Comparison of ENCODE assay signal across 9 cellular contexts in genomic region chr2:205563646-205564045, GRCh38.
DNase-seq lines count a peak whose midpoint lies in the region; ATAC-seq, FAIRE-seq and TF ChIP-seq lines count a peak whose summit lies in the region.
"Had no signal": no experiment of that assay in that cellular context is flagged by ENCODE, and none has a peak within 500 bp of the region (broad histone marks: within the 10 kb centered on the region; RNA-seq: fewer than 3 reads in every experiment).

No MANE protein-coding gene starts in this region.

- DNase-seq in AG09309 (ENCODE audit: low read depth) (no peak), GM20000 (ENCODE audit: low spot score) (no peak), WERI-Rb-1 (peak; percentile 65), iPS DF 6.9 (ENCODE audit: low read depth, low spot score) (peak; percentile 54), posterior vena cava (ENCODE audit: low spot score) (no peak), GM19239 (ENCODE audit: insufficient read length, low spot score) (no peak)
- no peak for DNase-seq in activated naive CD4-positive, alpha-beta T cell treated with Interleukin-2 at 50 U/mL for 16 hours

- H3K9me3 ChIP-seq in WERI-Rb-1 (ENCODE audit: severe bottlenecking) (no peaks in the 10 kb centered on the region), iPS DF 6.9 (ENCODE audit: control insufficient read depth, insufficient read depth, low read length) (no peaks in the 10 kb centered on the region)

- peak; percentile 34 for TF ChIP-seq CTCF in AG09309 (IDR thresholded peaks at IDR 0.05; ENCODE audit: control insufficient read depth, insufficient read depth, low read depth, low read length, missing control alignments)
- peak; percentile 28 for TF ChIP-seq CTCF in GM20000 (IDR thresholded peaks at IDR 0.05; ENCODE audit: extremely low read depth, missing control alignments)
- peak; percentile 62 for TF ChIP-seq CTCF in WERI-Rb-1 (IDR thresholded peaks at IDR 0.05; ENCODE audit: low read depth, low read length)

- H3K36me3 ChIP-seq in WERI-Rb-1: no peaks in the 10 kb centered on the region
- H3K36me3 ChIP-seq in iPS DF 6.9 (ENCODE audit: control insufficient read depth, insufficient read depth, low read length): no peaks in the 10 kb centered on the region

- H3K27ac ChIP-seq in WERI-Rb-1 (no peak overlapping the region), iPS DF 6.9 (ENCODE audit: low read length) (no peak overlapping the region)

- intact Hi-C loops in posterior vena cava (cut with DNase I): no loop called here

- WGBS in iPS DF 6.9 (ENCODE audit: insufficient coverage, insufficient read length): no CpG with 5 or more reads among the region's 2 CpGs

- ATAC-seq in GM19023 (IDR thresholded peaks at IDR 0.05; ENCODE audit: unreplicated experiment): no peak
- ATAC-seq: activated CD4-positive, CD25-positive, alpha-beta regulatory T cell treated with anti-CD3 and anti-CD28 coated beads, Interleukin-2, amount 50 U/mL, for 24 hours had no signal

- no peak overlapping the region for H3K4me3 ChIP-seq in AG09309 (ENCODE audit: control insufficient read depth, low read depth, low read length)
- no peak overlapping the region for H3K4me3 ChIP-seq in WERI-Rb-1 (ENCODE audit: low read depth, low read length)
- H3K4me3 ChIP-seq in iPS DF 6.9 (ENCODE audit: low read length): no peak overlapping the region

- no peak for FAIRE-seq in GM19239 (lab: Jason Lieb, UNC)

- H3K4me1 ChIP-seq in iPS DF 6.9 (ENCODE audit: control insufficient read depth, insufficient read depth, low read length): no peaks in the 10 kb centered on the region; the same call in 1 of the 2 replicates

- H3K27me3 ChIP-seq in WERI-Rb-1 (ENCODE audit: insufficient read depth, low read depth, severe bottlenecking): no peaks in the 10 kb centered on the region
- H3K27me3 ChIP-seq in iPS DF 6.9 (ENCODE audit: control insufficient read depth, insufficient read depth, low read length): no peaks in the 10 kb centered on the region

Comparison
In these comparisons a context has a peak if more than half of its experiments do, and no peak if none do; other contexts are left out.
1. DNase-seq: peak in WERI-Rb-1 (single experiment) and iPS DF 6.9 (single experiment); none in AG09309 (single experiment), GM20000 (single experiment), posterior vena cava (single experiment), GM19239 (single experiment) and activated naive CD4-positive, alpha-beta T cell treated with Interleukin-2 at 50 U/mL for 16 hours (single experiment).
2. Peak in every context shown above with its lines, with median percentiles within 50 percentile points of each other: CTCF ChIP-seq.